ENCODE assay signal across 20 cellular contexts in the genomic region with DNA sequence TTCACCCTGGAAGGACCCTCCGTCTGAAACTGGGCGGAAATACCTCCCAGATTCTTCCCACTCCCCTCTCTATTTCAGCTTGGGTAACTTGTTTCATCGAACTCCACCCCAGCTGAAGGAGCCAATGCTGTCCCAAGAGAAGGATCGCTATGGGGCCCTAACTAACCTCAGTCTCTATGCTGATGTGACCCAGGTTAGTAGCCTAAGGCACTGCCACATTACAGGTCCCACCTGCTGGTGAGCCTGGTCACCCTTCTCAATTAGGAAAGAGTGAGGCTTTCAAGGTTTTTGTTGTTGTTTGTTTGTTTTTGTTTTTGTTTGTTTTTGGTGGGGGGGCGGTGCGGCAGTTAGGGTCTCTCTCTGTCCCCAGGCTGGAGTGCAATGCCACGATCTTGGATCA.
"Had no signal": no experiment of that assay in that cellular context is flagged by ENCODE, and none has a peak within 500 bp of the region (broad histone marks: within the 10 kb centered on the region; RNA-seq: fewer than 3 reads in every experiment).

No MANE protein-coding gene starts in this region.

- H3K4me1 Mint-ChIP-seq: activated B cell treated with CpG ODN at 0.5 μM for 24 hours had no signal

- H3K27ac Mint-ChIP-seq: activated B cell treated with CpG ODN at 0.5 μM for 24 hours; activated CD4-positive, alpha-beta T cell treated with anti-CD3 and anti-CD28 coated beads, Interleukin-2, amount 10 ng/mL, durations not matched to agents 7 days and 5 days; activated naive CD8-positive, alpha-beta T cell treated with anti-CD3 and anti-CD28 coated beads, Interleukin-2, amount 10 ng/mL, durations not matched to agents 7 days and 5 days; dendritic cell treated with granulocyte-macrophage colony-stimulating factor and Interleukin-4, amounts not matched to agents 40 ng/mL and 50 ng/mL, for 4 days; effector memory CD8-positive, alpha-beta T cell had no signal

- H3K27ac ChIP-seq: brain microvascular endothelial cell, epithelial cell of prostate, lower lobe of right lung, pancreas, stomach, thoracic aorta had no signal

- H3K4me1 ChIP-seq: lower lobe of right lung, pancreas, stomach had no signal

- DNase-seq: activated B cell treated with CpG ODN at 0.5 μM for 24 hours; activated CD4-positive, alpha-beta T cell treated with anti-CD3 and anti-CD28 coated beads, Interleukin-2, amount 10 ng/mL, durations not matched to agents 7 days and 5 days; activated naive CD4-positive, alpha-beta T cell; activated naive CD8-positive, alpha-beta T cell treated with anti-CD3 and anti-CD28 coated beads, Interleukin-2, amount 10 ng/mL, durations not matched to agents 7 days and 5 days; brain microvascular endothelial cell; cerebellar nuclear complex; effector memory CD8-positive, alpha-beta T cell; foreskin melanocyte; left colon; lower lobe of right lung; pancreas; stimulated activated CD4-positive, alpha-beta T cell treated with anti-CD3 and anti-CD28 coated beads, Interleukin-12 subunit alpha, Interleukin-12 subunit beta, amount 100 ng/mL, for 4 hours; stimulated activated CD4-positive, alpha-beta T cell treated with anti-CD3 and anti-CD28 coated beads, Interleukin-2, amount 100 ng/mL, for 24 hours; stomach had no signal

- H3K9me3 ChIP-seq: lower lobe of right lung, pancreas, stomach, thoracic aorta had no signal

- H3K4me3 ChIP-seq: lower lobe of right lung, pancreas, stomach, thoracic aorta had no signal

- H3K36me3 Mint-ChIP-seq: activated naive CD8-positive, alpha-beta T cell treated with anti-CD3 and anti-CD28 coated beads, Interleukin-2, amount 10 ng/mL, durations not matched to agents 7 days and 5 days; mesothelial cell of epicardium had no signal

- FAIRE-seq: islet of Langerhans, pancreas, TTC549 had no signal

- H3K36me3 ChIP-seq: brain microvascular endothelial cell, lower lobe of right lung, pancreas, stomach, thoracic aorta had no signal

- H3K4me3 Mint-ChIP-seq: activated B cell treated with CpG ODN at 0.5 μM for 24 hours; activated CD4-positive, alpha-beta T cell treated with anti-CD3 and anti-CD28 coated beads, Interleukin-2, amount 10 ng/mL, durations not matched to agents 7 days and 5 days; dendritic cell treated with granulocyte-macrophage colony-stimulating factor and Interleukin-4, amounts not matched to agents 40 ng/mL and 50 ng/mL, for 4 days; effector memory CD8-positive, alpha-beta T cell; mesothelial cell of epicardium had no signal

- ATAC-seq: effector memory CD8-positive, alpha-beta T cell; left colon; lower lobe of right lung; pancreas had no signal

- H3K9me3 Mint-ChIP-seq: activated B cell treated with CpG ODN at 0.5 μM for 24 hours; activated CD4-positive, alpha-beta T cell treated with anti-CD3 and anti-CD28 coated beads, Interleukin-2, amount 10 ng/mL, durations not matched to agents 7 days and 5 days; activated naive CD8-positive, alpha-beta T cell treated with anti-CD3 and anti-CD28 coated beads, Interleukin-2, amount 10 ng/mL, durations not matched to agents 7 days and 5 days; dendritic cell treated with granulocyte-macrophage colony-stimulating factor and Interleukin-4, amounts not matched to agents 40 ng/mL and 50 ng/mL, for 4 days; effector memory CD8-positive, alpha-beta T cell; mesothelial cell of epicardium had no signal
